25 cellular contexts compared by ENCODE assay signal in the genomic region with DNA sequence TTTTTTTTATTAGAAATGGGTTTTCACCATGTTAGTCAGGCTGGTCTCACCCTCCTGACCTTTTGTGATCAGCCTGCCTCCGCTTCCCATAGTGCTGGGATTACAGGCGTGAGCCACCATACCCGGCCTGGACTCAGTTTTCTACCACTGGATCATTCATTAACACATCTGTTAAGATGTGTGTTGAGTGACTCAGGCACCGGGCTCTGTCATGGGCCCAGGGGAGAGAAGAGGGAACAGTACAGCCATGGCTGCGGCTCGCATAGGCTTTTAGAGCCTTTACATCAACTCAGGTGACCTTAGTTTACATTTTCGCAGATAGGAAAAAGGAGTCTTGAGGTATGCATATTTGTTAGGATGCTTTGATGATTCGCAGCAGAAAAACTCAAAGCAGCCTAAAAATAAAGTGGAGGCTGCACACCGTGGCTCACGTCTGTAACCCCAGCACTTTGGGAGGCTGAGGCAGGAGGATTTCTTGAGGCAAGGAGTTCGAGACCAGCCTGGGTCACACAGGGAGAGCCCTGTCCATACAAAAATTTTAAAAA. TPM values are rescaled to one million over a fixed set of nuclear protein-coding genes. Genes with fewer than 3 reads are reported as not detected.
DNase-seq lines count a peak whose midpoint lies in the region; ATAC-seq and TF ChIP-seq lines count a peak whose summit lies in the region.
"Had no signal": no experiment of that assay in that cellular context is flagged by ENCODE, and none has a peak within 500 bp of the region (broad histone marks: within the 10 kb centered on the region; RNA-seq: fewer than 3 reads in every experiment).

No MANE protein-coding gene starts in this region.

- peaks cover 7% of the 10 kb centered on the region for H3K36me3 ChIP-seq in CD8-positive, alpha-beta T cell (ENCODE audit: insufficient read depth, low read length)
- peaks cover 0 to 13% (median 7%) of the 10 kb centered on the region in 4 donors for H3K36me3 ChIP-seq in sigmoid colon
- H3K36me3 ChIP-seq: breast epithelium had no signal

- no peak for TF ChIP-seq CTCF in CD8-positive, alpha-beta T cell (IDR thresholded peaks at IDR 0.05)
- no peak for TF ChIP-seq CTCF in sigmoid colon (IDR thresholded peaks at IDR 0.05)

- POLR2A ChIA-PET in CD8-positive, alpha-beta T cell (lab: Charles Lee): interaction anchor here (1.8 kb wide), 1 partner anchor 37 kb away, joined by 10 read pairs; a partner anchor contains a TSS

- peaks cover 20% of the 10 kb centered on the region for H3K4me1 Mint-ChIP-seq in CD8-positive, alpha-beta T cell (ENCODE audit: low read depth)

- TF ChIP-seq EP300 in sigmoid colon (IDR thresholded peaks at IDR 0.05): no peak

- CTCF ChIA-PET in CD8-positive, alpha-beta T cell (lab: Charles Lee): no interaction called here

- H3K9me3 Mint-ChIP-seq in CD8-positive, alpha-beta T cell: no peaks in the 10 kb centered on the region
- H3K9me3 Mint-ChIP-seq: stimulated activated memory B cell treated with anti-CD40 and anti-IgM and Interleukin-4, amounts not matched to agents 10 μg/mL and 1 μg/mL and 100 μg/mL, for 72 hours had no signal

- no peaks in the 10 kb centered on the region for H3K9me3 ChIP-seq in CD8-positive, alpha-beta T cell (ENCODE audit: low read length)
- H3K9me3 ChIP-seq in sigmoid colon: no peaks in the 10 kb centered on the region
- H3K9me3 ChIP-seq: breast epithelium, esophagus squamous epithelium, psoas muscle, SJSA1, testis had no signal

- intact Hi-C loops in CD8-positive, alpha-beta T cell (cut with DNase I, micrococcal nuclease): loop anchor here (5.0 kb wide), 2 partner anchors 131 to 229 kb away; a partner anchor contains a TSS
- intact Hi-C loops in sigmoid colon (cut with DNase I): no loop called here

- no peak for TF ChIP-seq POLR2A in sigmoid colon (IDR thresholded peaks at IDR 0.05)

- no peak for DNase-seq in CD8-positive, alpha-beta T cell
- DNase-seq in HK-2 (ENCODE audit: unreplicated experiment) (peak; percentile 69), glomerular visceral epithelial cell (ENCODE audit: extremely low spot score) (peak; percentile 53), sigmoid colon (peak; percentile 44), NOMO-1 treated with dmso at 0.1 percent for 144 hours (lab: John Stamatoyannopoulos, UW; ENCODE audit: unreplicated experiment) (no peak)
- DNase-seq: activated CD4-positive, alpha-beta T cell treated with anti-CD3 and anti-CD28 coated beads for 36 hours; activated naive CD4-positive, alpha-beta T cell; activated T-cell treated with anti-CD3 and anti-CD28 coated beads, Interleukin-2, amount 50 U/mL, for 48 hours; effector memory CD4-positive, alpha-beta T cell; esophagus squamous epithelium; GF-D8; GOT3; Karpas-422; left ventricle myocardium superior; NCI-H524; NK-92 treated with Interleukin-12 subunit alpha and Interleukin-12 subunit beta, amount 100 ng/mL, for 24 hours; testis had no signal

- no peaks in the 10 kb centered on the region for H3K27me3 ChIP-seq in CD8-positive, alpha-beta T cell (ENCODE audit: insufficient read depth, low read length)
- no peaks in the 10 kb centered on the region for H3K27me3 ChIP-seq in sigmoid colon
- H3K27me3 ChIP-seq: breast epithelium, esophagus squamous epithelium, SJSA1, testis had no signal

- H3K4me3 Mint-ChIP-seq in CD8-positive, alpha-beta T cell: no peak overlapping the region
- H3K4me3 Mint-ChIP-seq: activated CD4-positive, alpha-beta T cell treated with anti-CD3 and anti-CD28 coated beads for 36 hours; stimulated activated memory B cell treated with anti-CD40 and anti-IgM and Interleukin-4, amounts not matched to agents 10 μg/mL and 1 μg/mL and 100 μg/mL, for 72 hours had no signal

- H3K4me1 ChIP-seq in CD8-positive, alpha-beta T cell (ENCODE audit: insufficient read depth, low read length): peaks cover 26% of the 10 kb centered on the region
- H3K4me1 ChIP-seq in sigmoid colon: peaks cover 0 to 31% (median 22%) of the 10 kb centered on the region in 4 donors
- H3K4me1 ChIP-seq: breast epithelium had no signal

- H3K4me3 ChIP-seq in CD8-positive, alpha-beta T cell (ENCODE audit: low read depth, low read length): no peak overlapping the region
- no peak overlapping the region for H3K4me3 ChIP-seq in sigmoid colon
- H3K4me3 ChIP-seq: breast epithelium, esophagus squamous epithelium, psoas muscle, SJSA1, smooth muscle cell, testis had no signal

- H3K27ac Mint-ChIP-seq in CD8-positive, alpha-beta T cell: peak overlapping the region; percentile 66
- H3K27ac Mint-ChIP-seq: activated CD4-positive, alpha-beta T cell treated with anti-CD3 and anti-CD28 coated beads for 36 hours; stimulated activated memory B cell treated with anti-CD40 and anti-IgM and Interleukin-4, amounts not matched to agents 10 μg/mL and 1 μg/mL and 100 μg/mL, for 72 hours had no signal

- no peaks in the 10 kb centered on the region for H3K27me3 Mint-ChIP-seq in CD8-positive, alpha-beta T cell (ENCODE audit: low read depth)
- H3K27me3 Mint-ChIP-seq: activated CD4-positive, alpha-beta T cell treated with anti-CD3 and anti-CD28 coated beads for 36 hours; stimulated activated memory B cell treated with anti-CD40 and anti-IgM and Interleukin-4, amounts not matched to agents 10 μg/mL and 1 μg/mL and 100 μg/mL, for 72 hours had no signal

- H3K27ac ChIP-seq in CD8-positive, alpha-beta T cell (ENCODE audit: low read depth, low read length): no peak overlapping the region
- peak overlapping the region in 3 of 4 donors; percentile 82 to 89 (median 86) for H3K27ac ChIP-seq in sigmoid colon
- H3K27ac ChIP-seq: psoas muscle, SJSA1 had no signal

- WGBS in sigmoid colon, 2 donors: 93 to 94% methylated on average over 11 of the region's 11 CpGs

- H3K36me3 Mint-ChIP-seq in CD8-positive, alpha-beta T cell: peaks cover 13% of the 10 kb centered on the region

- no peak for ATAC-seq in CD8-positive, alpha-beta T cell
- ATAC-seq in GM19023 (IDR thresholded peaks at IDR 0.05; ENCODE audit: unreplicated experiment) (no peak), HG02623 (IDR thresholded peaks at IDR 0.05; ENCODE audit: unreplicated experiment) (no peak)
- ATAC-seq: activated CD4-positive, alpha-beta T cell treated with anti-CD3 and anti-CD28 coated beads for 36 hours; left ventricle myocardium superior; Panc1; psoas muscle; stimulated activated memory B cell treated with anti-CD40 and anti-IgM and Interleukin-4, amounts not matched to agents 10 μg/mL and 1 μg/mL and 100 μg/mL, for 72 hours had no signal

RNA-seq across cellular contexts. Expression of a gene that starts 3.1 kb away (rescaled TPM):
- total RNA-seq in CD8-positive, alpha-beta T cell: 10 to 100 TPM; 68.5 to 70.5 TPM
- 100 to 1,000 TPM in 2 of 4 donors, 10 to 100 TPM in 2; 70.3 to 136 (median 105) TPM for total RNA-seq in sigmoid colon
- 100 to 1,000 TPM; 229 to 390 (median 313) TPM for polyA plus RNA-seq in sigmoid colon

RNA-seq across cellular contexts. Expression of a gene that starts 36.9 kb away (rescaled TPM):
- 10 to 100 TPM; 34.5 to 36.2 TPM for total RNA-seq in CD8-positive, alpha-beta T cell
- 10 to 100 TPM; 84.5 to 89.5 (median 85.1) TPM for total RNA-seq in sigmoid colon
- 100 to 1,000 TPM; 145 to 194 (median 163) TPM for polyA plus RNA-seq in sigmoid colon

RNA-seq across cellular contexts. Expression of a gene that starts 37.3 kb away (rescaled TPM):
- 100 to 1,000 TPM; 144 TPM for total RNA-seq in CD8-positive, alpha-beta T cell
- total RNA-seq in sigmoid colon: 10 to 100 TPM; 44.6 to 89.8 (median 69.3) TPM
- polyA plus RNA-seq in sigmoid colon: 100 to 1,000 TPM; 118 to 141 (median 119) TPM

RNA-seq across cellular contexts. Expression of a gene that starts 45.8 kb away (rescaled TPM):
- 10 to 100 TPM; 33.1 to 38.2 TPM for total RNA-seq in CD8-positive, alpha-beta T cell
- total RNA-seq in sigmoid colon: 100 to 1,000 TPM in 2 of 4 donors, 10 to 100 TPM in 2; 94.6 to 131 (median 111) TPM
- polyA plus RNA-seq in sigmoid colon: 100 to 1,000 TPM; 181 to 396 (median 263) TPM

Comparison
In these comparisons a context has a peak if more than half of its experiments do, and no peak if none do; other contexts are left out.
1. DNase-seq: peak in HK-2 (single experiment), glomerular visceral epithelial cell (single experiment) and sigmoid colon (single experiment); none in CD8-positive, alpha-beta T cell (0 of 7) and NOMO-1 treated with dmso at 0.1 percent for 144 hours (single experiment).